Comparison of ENCODE assay signal across 18 cellular contexts in the genomic region with DNA sequence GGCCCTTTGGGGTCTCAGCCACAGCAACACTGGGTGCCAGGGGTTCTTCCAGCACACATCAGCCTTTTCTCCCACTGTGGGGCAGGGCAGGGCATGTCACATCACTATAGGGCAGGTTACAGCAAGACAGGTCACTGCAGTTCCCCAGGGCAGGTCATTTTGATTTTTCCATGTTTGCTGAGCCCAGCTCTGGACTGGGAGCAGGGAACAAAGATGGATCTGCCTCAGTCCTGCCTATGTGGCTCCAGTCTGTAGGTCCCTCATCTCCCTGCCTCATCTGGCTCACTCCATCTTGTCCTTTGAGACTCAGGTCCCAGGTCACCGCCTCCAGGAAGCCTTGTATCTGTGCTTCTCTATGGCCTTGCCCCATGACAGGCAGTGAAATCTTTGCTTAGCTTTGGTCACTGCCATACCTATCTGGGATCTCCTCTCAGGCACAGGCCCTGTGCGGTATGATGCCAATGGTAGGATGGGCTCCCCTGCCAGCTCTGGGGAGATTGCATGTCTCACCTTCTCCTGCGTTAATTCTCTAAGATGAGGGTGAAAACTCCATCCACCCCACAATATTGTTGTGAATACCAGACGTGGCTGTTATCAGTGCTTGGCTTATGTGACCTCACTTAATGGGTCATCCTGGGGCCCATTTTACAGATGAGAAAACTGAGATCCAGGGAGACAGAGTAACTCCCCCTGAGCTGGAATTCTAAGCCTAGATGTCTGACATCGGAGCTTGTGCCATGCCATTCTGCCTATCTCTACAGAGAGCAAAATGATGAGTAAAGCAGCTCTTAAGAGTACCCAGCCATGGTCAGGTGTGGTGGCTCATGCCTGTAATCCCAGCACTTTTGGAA. TPM values are rescaled to one million over a fixed set of nuclear protein-coding genes. Genes with fewer than 3 reads are reported as not detected.
A peak's percentile ranks its signal among the peaks of the same experiment; 100 is the strongest.
DNase-seq lines count a peak whose midpoint lies in the region; ATAC-seq, FAIRE-seq and TF ChIP-seq lines count a peak whose summit lies in the region.
"Had no signal": no experiment of that assay in that cellular context is flagged by ENCODE, and none has a peak within 500 bp of the region (broad histone marks: within the 10 kb centered on the region; RNA-seq: fewer than 3 reads in every experiment).

No MANE protein-coding gene starts in this region.

- H3K4me2 ChIP-seq in K562 (ENCODE audit: insufficient read depth, low read length) (no peak overlapping the region), HepG2 (ENCODE audit: low read depth, low read length) (peak overlapping the region; percentile 83)

- H3K36me3 ChIP-seq in K562 (ENCODE audit: control insufficient read depth, insufficient read depth, low read length), result no peaks in the 10 kb centered on the region
- no peaks in the 10 kb centered on the region for H3K36me3 ChIP-seq in HepG2 (replicated peaks in 1 of 2; ENCODE audit: control insufficient read depth in 1 of 2, insufficient read depth in 2 of 2, low read length in 2 of 2)
- H3K36me3 ChIP-seq in gastrocnemius medialis, result no peaks in the 10 kb centered on the region
- H3K36me3 ChIP-seq: HAP-1, SJCRH30 had no signal

- no peak for TF ChIP-seq RAD21 in K562 (CRISPR knock-in tag; conservative IDR thresholded peaks at IDR 0.05 in 1 of 2, IDR thresholded peaks at IDR 0.05 in 1 of 2)
- TF ChIP-seq RAD21 in HepG2 (CRISPR knock-in tag; IDR thresholded peaks at IDR 0.05), result no peak

- peaks cover 3% of the 10 kb centered on the region for H3K9me3 Mint-ChIP-seq in stimulated activated memory B cell treated with anti-CD40 and anti-IgM and Interleukin-4, amounts not matched to agents 10 μg/mL and 1 μg/mL and 100 μg/mL, for 72 hours

- H3K27ac Mint-ChIP-seq in stimulated activated memory B cell treated with anti-CD40 and anti-IgM and Interleukin-4, amounts not matched to agents 10 μg/mL and 1 μg/mL and 100 μg/mL, for 72 hours, result no peak overlapping the region

- H3K27ac ChIP-seq in K562 (ENCODE audit: extremely low read depth, low read depth, low read length) (no peak overlapping the region), HepG2 (ENCODE audit: extremely low read length, insufficient read depth, low read length) (peak overlapping the region; percentile 87), gastrocnemius medialis (no peak overlapping the region)
- H3K27ac ChIP-seq: SJCRH30 had no signal

- H2AFZ ChIP-seq in K562 (ENCODE audit: low read depth, low read length), result no peak overlapping the region
- no peak overlapping the region for H2AFZ ChIP-seq in HepG2 (ENCODE audit: low read length)

- H3K9me3 ChIP-seq in K562 (replicated peaks; ENCODE audit: control insufficient read depth, insufficient read depth, low read depth, low read length) (no peaks in the 10 kb centered on the region), HepG2 (ENCODE audit: low read length) (no peaks in the 10 kb centered on the region), gastrocnemius medialis (no peaks in the 10 kb centered on the region)
- H3K9me3 ChIP-seq: HAP-1, SJCRH30 had no signal

- H4K20me1 ChIP-seq in K562 (replicated peaks; ENCODE audit: control insufficient read depth, insufficient read depth, low read length) (no peaks in the 10 kb centered on the region), HepG2 (ENCODE audit: insufficient read depth, low read length) (peaks cover 2% of the 10 kb centered on the region; the same call in 1 of the 2 replicates)

- in situ Hi-C loops in K562 (cut with MboI) (no loop called here), HepG2 (cut with HindIII; ENCODE audit: extremely low pct_ligation_motif_present, low pct_unique_long_range_greater_than_20kb) (no loop called here), gastrocnemius medialis (cut with MboI; ENCODE audit: low sequenced_read_pairs in 4 of 4) (no loop called here)

- intact Hi-C loops in K562 (cut with micrococcal nuclease) (no loop called here), HepG2 (cut with micrococcal nuclease; ENCODE audit: unreplicated experiment) (loop anchor here (2.0 to 5.0 kb wide), 4 partner anchors 19 to 91 kb away; no protein-coding TSS in a partner anchor), gastrocnemius medialis (cut with DNase I; ENCODE audit: low total_unique reads) (no loop called here)

- H3K79me2 ChIP-seq in K562 (ENCODE audit: control insufficient read depth, insufficient read depth, low read length), result no peaks in the 10 kb centered on the region
- H3K79me2 ChIP-seq in HepG2 (ENCODE audit: insufficient read depth, low read length), result peaks cover 61% of the 10 kb centered on the region

- H3K9ac ChIP-seq in K562 (ENCODE audit: insufficient read depth in 1 of 2, low read depth in 2 of 2, low read length in 2 of 2) (no peak overlapping the region), HepG2 (ENCODE audit: insufficient read depth, low read depth, low read length) (peak overlapping the region; percentile 70)

- no TSS peak for BruUV-seq in K562 (replicated peaks; lab: Mats Ljungman, UMichigan)
- no TSS peak for BruUV-seq in HepG2 (replicated peaks; lab: Mats Ljungman, UMichigan)

- 0% methylated on average over 5 of the region's 5 CpGs for WGBS in K562 (ENCODE audit: insufficient coverage, low coverage, missing lambda C conversion rate)
- 64% methylated on average over 5 of the region's 5 CpGs for WGBS in HepG2 (ENCODE audit: low lambda C conversion rate)

- FAIRE-seq in K562 (lab: Jason Lieb, UNC) (no peak), HepG2 (lab: Jason Lieb, UNC) (no peak)

- H3K36me3 Mint-ChIP-seq in stimulated activated memory B cell treated with anti-CD40 and anti-IgM and Interleukin-4, amounts not matched to agents 10 μg/mL and 1 μg/mL and 100 μg/mL, for 72 hours, result no peaks in the 10 kb centered on the region

- H3K4me3 Mint-ChIP-seq in stimulated activated memory B cell treated with anti-CD40 and anti-IgM and Interleukin-4, amounts not matched to agents 10 μg/mL and 1 μg/mL and 100 μg/mL, for 72 hours, result no peak overlapping the region

- TF ChIP-seq CTCF in GM10248 (IDR thresholded peaks at IDR 0.05; ENCODE audit: control extremely low read depth, extremely low read depth, low read depth, missing control alignments), result no peak
- no peak for TF ChIP-seq CTCF in K562 (IDR thresholded peaks at IDR 0.05 in 2 of 3, conservative IDR thresholded peaks at IDR 0.05 in 1 of 3; ENCODE audit: insufficient read depth in 2 of 3, low read depth in 1 of 3, low read length in 3 of 3)
- 0 out of 2 replicates have a peak, but pooled peaks have one; percentile 5 for TF ChIP-seq CTCF in HepG2 (CRISPR knock-in tag; IDR thresholded peaks at IDR 0.05)
- no peak for TF ChIP-seq CTCF in gastrocnemius medialis (IDR thresholded peaks at IDR 0.05 in 4 of 5, conservative IDR thresholded peaks at IDR 0.05 in 1 of 5)

- H3K4me3 ChIP-seq in K562 (no peak overlapping the region), HepG2 (replicated peaks in 1 of 3; ENCODE audit: insufficient read depth in 1 of 3, low read depth in 2 of 3, low read length in 3 of 3) (peak overlapping the region; percentile 61 to 87 (median 67)), gastrocnemius medialis (no peak overlapping the region)
- H3K4me3 ChIP-seq: HAP-1, SJCRH30 had no signal

- H3K27me3 Mint-ChIP-seq in stimulated activated memory B cell treated with anti-CD40 and anti-IgM and Interleukin-4, amounts not matched to agents 10 μg/mL and 1 μg/mL and 100 μg/mL, for 72 hours, result no peaks in the 10 kb centered on the region

- no peaks in the 10 kb centered on the region for H3K4me1 Mint-ChIP-seq in stimulated activated memory B cell treated with anti-CD40 and anti-IgM and Interleukin-4, amounts not matched to agents 10 μg/mL and 1 μg/mL and 100 μg/mL, for 72 hours

- POLR2A ChIA-PET in GM10248 (lab: Yijun Ruan, JAX), result no interaction called here
- POLR2A ChIA-PET in K562 (lab: Yijun Ruan, JAX), result no interaction called here
- POLR2A ChIA-PET in HepG2 (lab: Yijun Ruan, JAX), result interaction anchor here (0.7 to 4.8 kb wide), 7 partner anchors 19 to 67 kb away, joined by 3 to 23 read pairs (median 15); a partner anchor contains a TSS

- no peaks in the 10 kb centered on the region for H3K27me3 ChIP-seq in K562 (ENCODE audit: control insufficient read depth in 2 of 2, insufficient read depth in 2 of 2, low read length in 2 of 2)
- no peaks in the 10 kb centered on the region for H3K27me3 ChIP-seq in HepG2 (ENCODE audit: control insufficient read depth in 1 of 2, insufficient read depth in 2 of 2, low read length in 2 of 2)
- peaks cover 0 to 2% (median 0%) of the 10 kb centered on the region in 3 donors for H3K27me3 ChIP-seq in gastrocnemius medialis
- H3K27me3 ChIP-seq: SJCRH30 had no signal

- TF ChIP-seq EP300 in K562 (IDR thresholded peaks at IDR 0.05; ENCODE audit: low read length), result no peak
- no peak for TF ChIP-seq EP300 in HepG2 (IDR thresholded peaks at IDR 0.05; ENCODE audit: low read depth in 2 of 2, low read length in 2 of 2)
- TF ChIP-seq EP300 in HepG2 (CRISPR knock-in tag; IDR thresholded peaks at IDR 0.05; ENCODE audit: borderline replicate concordance), result no peak

- peak; percentile 3 for DNase-seq in GM10248 (ENCODE audit: extremely low spot score)
- DNase-seq in K562 (ENCODE audit: extremely low read depth in 1 of 4, low spot score in 3 of 4), result no peak
- DNase-seq in HepG2 (ENCODE audit: low spot score), result no peak
- DNase-seq in gastrocnemius medialis, result no peak
- no peak for DNase-seq in cortex of kidney (lab: John Stamatoyannopoulos, UW)
- DNase-seq: COR-L47, EL, MV-4-11, NCI-H1417, NCI-H187 treated with DMSO at 0.1 percent for 48 hours, NCI-H446, NCI-H69, OCI-M1, SJCRH30 had no signal

- no peaks in the 10 kb centered on the region for H3K9me1 ChIP-seq in K562 (ENCODE audit: control insufficient read depth, insufficient read depth, low read length)

- H3K4me1 ChIP-seq in K562 (replicated peaks in 1 of 2; ENCODE audit: control insufficient read depth in 2 of 2, insufficient read depth in 2 of 2, low read length in 2 of 2), result no peaks in the 10 kb centered on the region
- H3K4me1 ChIP-seq in HepG2 (ENCODE audit: insufficient read depth, low read length), result peaks cover 72% of the 10 kb centered on the region
- no peaks in the 10 kb centered on the region for H3K4me1 ChIP-seq in gastrocnemius medialis
- H3K4me1 ChIP-seq: SJCRH30 had no signal

- TF ChIP-seq POLR2A in K562 (conservative IDR thresholded peaks at IDR 0.05) (no peak), HepG2 (IDR thresholded peaks at IDR 0.05; ENCODE audit: insufficient read depth in 1 of 2, low read depth in 2 of 2, low read length in 2 of 2) (no peak), gastrocnemius medialis (IDR thresholded peaks at IDR 0.05) (no peak)

- CTCF ChIA-PET in GM10248 (lab: Yijun Ruan, JAX) (no interaction called here), K562 (lab: Yijun Ruan, JAX; ENCODE audit: low intra/inter-chr PET ratio) (no interaction called here), HepG2 (lab: Yijun Ruan, JAX; ENCODE audit: low intra/inter-chr PET ratio, low total read pairs) (no interaction called here)

- ATAC-seq in K562 (no peak), HepG2 (no peak), gastrocnemius medialis (no peak), HG03469 (IDR thresholded peaks at IDR 0.05; ENCODE audit: unreplicated experiment) (no peak)
- peak; percentile 8 for ATAC-seq in stimulated activated memory B cell treated with anti-CD40 and anti-IgM and Interleukin-4, amounts not matched to agents 10 μg/mL and 1 μg/mL and 100 μg/mL, for 72 hours

RNA-seq across cellular contexts. Expression of a gene that starts 1.5 kb away (rescaled TPM):
- not detected in 2 replicates for total RNA-seq in K562 (2011; cell fraction: chromatin; rRNA removed; ENCODE audit: low replicate concordance)
- total RNA-seq in K562 (2011; cell fraction: nucleolus; rRNA removed), result not detected in 2 replicates
- total RNA-seq in K562 (2011; cell fraction: nucleoplasm; rRNA removed), result not detected in 2 replicates
- total RNA-seq in K562 (2014; rRNA removed) (not detected in 2 replicates), K562 (2014; rRNA removed; fragmentation: Illumina TruSeq; extraction: Trizol) (not detected in 2 replicates), K562 (2015; rRNA removed; fragmentation: Illumina TruSeq; extraction: Trizol) (not detected in 2 replicates), K562 (2021) (not detected in 2 replicates), HepG2 (2016; rRNA removed; fragmentation: Illumina TruSeq; extraction: Trizol) (144 and 260 TPM in 2 replicates), gastrocnemius medialis (under 1 TPM in 2 of 4 donors, not detected in 2; 0.26 to 0.69 TPM)
- polyA plus RNA-seq in K562 (2011; rRNA removed) (not detected in 2 replicates), K562 (2014; fragmentation: Illumina TruSeq; extraction: Trizol) (not detected in 2 replicates), K562 (2014; fragmentation: Nextera tagmentation; extraction: Ambion mirVana) (not detected), K562 (2014; rRNA removed) (not detected in 2 replicates), HepG2 (2011; rRNA removed) (333 and 391 TPM in 2 replicates)
- polyA plus RNA-seq in K562 (2011; cell fraction: cytosol; rRNA removed), result not detected in 2 replicates
- not detected in 2 replicates for polyA plus RNA-seq in K562 (2011; cell fraction: nucleus; rRNA removed)
- not detected in 2 replicates for polyA plus RNA-seq in K562 (2012)
- not detected in 2 replicates for polyA minus RNA-seq in K562 (2011; rRNA and poly(A)+ RNA removed)
- polyA minus RNA-seq in K562 (2011; cell fraction: cytosol; rRNA and poly(A)+ RNA removed), result not detected in 2 replicates
- not detected in 2 replicates for polyA minus RNA-seq in K562 (2011; cell fraction: nucleus; rRNA and poly(A)+ RNA removed)
- 46.5 and 59.8 TPM in 2 replicates for total RNA-seq in HepG2 (2016; cell fraction: cytosol; rRNA removed; fragmentation: Illumina TruSeq; extraction: Trizol; ENCODE audit: low read depth)
- total RNA-seq in HepG2 (2016; cell fraction: insoluble cytoplasmic fraction; rRNA removed; fragmentation: Illumina TruSeq; extraction: Trizol), result 147 and 255 TPM in 2 replicates
- total RNA-seq in HepG2 (2016; cell fraction: membrane; rRNA removed; fragmentation: Illumina TruSeq; extraction: Trizol), result 72.4 and 91.0 TPM in 2 replicates
- 209 and 232 TPM in 2 replicates for total RNA-seq in HepG2 (2016; cell fraction: nucleus; rRNA removed; fragmentation: Illumina TruSeq; extraction: Trizol)
- 334 and 367 TPM in 2 replicates for polyA plus RNA-seq in HepG2 (2011; cell fraction: cytosol; rRNA removed)
- polyA plus RNA-seq in HepG2 (2011; cell fraction: nucleus; rRNA removed), result 148 and 149 TPM in 2 replicates
- 165 and 183 TPM in 2 replicates for polyA plus RNA-seq in HepG2 (2012)
- 50.8 and 68.1 TPM in 2 replicates for polyA plus RNA-seq in HepG2 (2016; cell fraction: cytosol; fragmentation: Illumina TruSeq; extraction: Trizol; ENCODE audit: low read depth)
- 148 and 161 TPM in 2 replicates for polyA plus RNA-seq in HepG2 (2016; cell fraction: insoluble cytoplasmic fraction; fragmentation: Illumina TruSeq; extraction: Trizol; ENCODE audit: low read depth)
- polyA plus RNA-seq in HepG2 (2016; cell fraction: membrane; fragmentation: Illumina TruSeq; extraction: Trizol; ENCODE audit: low read depth), result 59.5 and 79.3 TPM in 2 replicates
- 298 and 309 TPM in 2 replicates for polyA plus RNA-seq in HepG2 (2016; cell fraction: nucleus; fragmentation: Illumina TruSeq; extraction: Trizol; ENCODE audit: insufficient read depth, low read depth)
- 295 TPM in 1 of 2 replicates, not detected in the other for polyA minus RNA-seq in HepG2 (2011; rRNA and poly(A)+ RNA removed; ENCODE audit: low replicate concordance)
- polyA minus RNA-seq in HepG2 (2011; cell fraction: cytosol; rRNA and poly(A)+ RNA removed), result 62.1 and 78.1 TPM in 2 replicates
- 54.3 and 66.5 TPM in 2 replicates for polyA minus RNA-seq in HepG2 (2011; cell fraction: nucleus; rRNA and poly(A)+ RNA removed)
- total RNA-seq: SJCRH30 had no signal

RNA-seq across cellular contexts. Expression of a gene that starts 28.6 kb away (rescaled TPM):
- not detected in 2 replicates for total RNA-seq in K562 (2011; cell fraction: chromatin; rRNA removed; ENCODE audit: low replicate concordance)
- not detected in 2 replicates for total RNA-seq in K562 (2011; cell fraction: nucleolus; rRNA removed)
- not detected in 2 replicates for total RNA-seq in K562 (2011; cell fraction: nucleoplasm; rRNA removed)
- not detected in 2 replicates for total RNA-seq in K562 (2014; rRNA removed)
- total RNA-seq in K562 (2014; rRNA removed; fragmentation: Illumina TruSeq; extraction: Trizol), result not detected in 2 replicates
- not detected in 2 replicates for total RNA-seq in K562 (2015; rRNA removed; fragmentation: Illumina TruSeq; extraction: Trizol)
- total RNA-seq in K562 (2021), result not detected in 2 replicates
- polyA plus RNA-seq in K562 (2011; rRNA removed), result not detected in 2 replicates
- polyA plus RNA-seq in K562 (2011; cell fraction: cytosol; rRNA removed), result not detected in 2 replicates
- not detected in 2 replicates for polyA plus RNA-seq in K562 (2011; cell fraction: nucleus; rRNA removed)
- not detected in 2 replicates for polyA plus RNA-seq in K562 (2012)
- polyA plus RNA-seq in K562 (2014; fragmentation: Illumina TruSeq; extraction: Trizol), result not detected in 2 replicates
- polyA plus RNA-seq in K562 (2014; fragmentation: Nextera tagmentation; extraction: Ambion mirVana), result not detected
- polyA plus RNA-seq in K562 (2014; rRNA removed), result not detected in 2 replicates
- not detected in 2 replicates for polyA minus RNA-seq in K562 (2011; rRNA and poly(A)+ RNA removed)
- not detected in 2 replicates for polyA minus RNA-seq in K562 (2011; cell fraction: cytosol; rRNA and poly(A)+ RNA removed)
- polyA minus RNA-seq in K562 (2011; cell fraction: nucleus; rRNA and poly(A)+ RNA removed), result not detected in 2 replicates
- total RNA-seq in HepG2 (2016; rRNA removed; fragmentation: Illumina TruSeq; extraction: Trizol), result 12.1 and 20.1 TPM in 2 replicates
- total RNA-seq in HepG2 (2016; cell fraction: cytosol; rRNA removed; fragmentation: Illumina TruSeq; extraction: Trizol; ENCODE audit: low read depth), result 2.9 and 3.2 TPM in 2 replicates
- 12.4 and 19.4 TPM in 2 replicates for total RNA-seq in HepG2 (2016; cell fraction: insoluble cytoplasmic fraction; rRNA removed; fragmentation: Illumina TruSeq; extraction: Trizol)
- 7.0 and 7.6 TPM in 2 replicates for total RNA-seq in HepG2 (2016; cell fraction: membrane; rRNA removed; fragmentation: Illumina TruSeq; extraction: Trizol)
- 15.9 and 21.0 TPM in 2 replicates for total RNA-seq in HepG2 (2016; cell fraction: nucleus; rRNA removed; fragmentation: Illumina TruSeq; extraction: Trizol)
- 17.3 and 20.2 TPM in 2 replicates for polyA plus RNA-seq in HepG2 (2011; rRNA removed)
- 11.5 and 15.3 TPM in 2 replicates for polyA plus RNA-seq in HepG2 (2011; cell fraction: cytosol; rRNA removed)
- 5.4 and 6.4 TPM in 2 replicates for polyA plus RNA-seq in HepG2 (2011; cell fraction: nucleus; rRNA removed)
- 14.6 and 20.7 TPM in 2 replicates for polyA plus RNA-seq in HepG2 (2012)
- 1.4 and 1.5 TPM in 2 replicates for polyA plus RNA-seq in HepG2 (2016; cell fraction: cytosol; fragmentation: Illumina TruSeq; extraction: Trizol; ENCODE audit: low read depth)
- polyA plus RNA-seq in HepG2 (2016; cell fraction: insoluble cytoplasmic fraction; fragmentation: Illumina TruSeq; extraction: Trizol; ENCODE audit: low read depth), result 9.7 and 11.2 TPM in 2 replicates
- 3.7 and 4.1 TPM in 2 replicates for polyA plus RNA-seq in HepG2 (2016; cell fraction: membrane; fragmentation: Illumina TruSeq; extraction: Trizol; ENCODE audit: low read depth)
- polyA plus RNA-seq in HepG2 (2016; cell fraction: nucleus; fragmentation: Illumina TruSeq; extraction: Trizol; ENCODE audit: insufficient read depth, low read depth), result 22.0 and 24.2 TPM in 2 replicates
- 26.7 TPM in 1 of 2 replicates, not detected in the other for polyA minus RNA-seq in HepG2 (2011; rRNA and poly(A)+ RNA removed; ENCODE audit: low replicate concordance)
- polyA minus RNA-seq in HepG2 (2011; cell fraction: cytosol; rRNA and poly(A)+ RNA removed), result 15.7 and 16.5 TPM in 2 replicates
- polyA minus RNA-seq in HepG2 (2011; cell fraction: nucleus; rRNA and poly(A)+ RNA removed), result 13.5 and 16.3 TPM in 2 replicates
- total RNA-seq in gastrocnemius medialis, result under 1 TPM in 2 of 4 donors, not detected in 2; 0.23 to 0.42 TPM
- total RNA-seq: HT1080, SJCRH30 had no signal

RNA-seq across cellular contexts. Expression of a gene that starts 44.9 kb away (rescaled TPM):
- total RNA-seq in K562 (2011; cell fraction: chromatin; rRNA removed; ENCODE audit: low replicate concordance), result not detected in 2 replicates
- not detected in 2 replicates for total RNA-seq in K562 (2011; cell fraction: nucleolus; rRNA removed)
- total RNA-seq in K562 (2011; cell fraction: nucleoplasm; rRNA removed), result not detected in 2 replicates
- total RNA-seq in K562 (2014; rRNA removed), result not detected in 2 replicates
- not detected in 2 replicates for total RNA-seq in K562 (2014; rRNA removed; fragmentation: Illumina TruSeq; extraction: Trizol)
- total RNA-seq in K562 (2015; rRNA removed; fragmentation: Illumina TruSeq; extraction: Trizol), result not detected in 2 replicates
- total RNA-seq in K562 (2021), result not detected in 2 replicates
- not detected in 2 replicates for polyA plus RNA-seq in K562 (2011; rRNA removed)
- polyA plus RNA-seq in K562 (2011; cell fraction: cytosol; rRNA removed), result not detected in 2 replicates
- not detected in 2 replicates for polyA plus RNA-seq in K562 (2011; cell fraction: nucleus; rRNA removed)
- polyA plus RNA-seq in K562 (2012), result not detected in 2 replicates
- not detected in 2 replicates for polyA plus RNA-seq in K562 (2014; fragmentation: Illumina TruSeq; extraction: Trizol)
- not detected for polyA plus RNA-seq in K562 (2014; fragmentation: Nextera tagmentation; extraction: Ambion mirVana)
- not detected in 2 replicates for polyA plus RNA-seq in K562 (2014; rRNA removed)
- polyA minus RNA-seq in K562 (2011; rRNA and poly(A)+ RNA removed), result not detected in 2 replicates
- not detected in 2 replicates for polyA minus RNA-seq in K562 (2011; cell fraction: cytosol; rRNA and poly(A)+ RNA removed)
- not detected in 2 replicates for polyA minus RNA-seq in K562 (2011; cell fraction: nucleus; rRNA and poly(A)+ RNA removed)
- total RNA-seq in HepG2 (2016; rRNA removed; fragmentation: Illumina TruSeq; extraction: Trizol), result 0.24 TPM in 1 of 2 replicates, not detected in the other
- total RNA-seq in HepG2 (2016; cell fraction: cytosol; rRNA removed; fragmentation: Illumina TruSeq; extraction: Trizol; ENCODE audit: low read depth), result not detected in 2 replicates
- 0.21 TPM in 1 of 2 replicates, not detected in the other for total RNA-seq in HepG2 (2016; cell fraction: insoluble cytoplasmic fraction; rRNA removed; fragmentation: Illumina TruSeq; extraction: Trizol)
- total RNA-seq in HepG2 (2016; cell fraction: membrane; rRNA removed; fragmentation: Illumina TruSeq; extraction: Trizol), result not detected in 2 replicates
- not detected in 2 replicates for total RNA-seq in HepG2 (2016; cell fraction: nucleus; rRNA removed; fragmentation: Illumina TruSeq; extraction: Trizol)
- polyA plus RNA-seq in HepG2 (2011; rRNA removed), result 0.08 TPM in 1 of 2 replicates, not detected in the other
- polyA plus RNA-seq in HepG2 (2011; cell fraction: cytosol; rRNA removed), result not detected in 2 replicates
- polyA plus RNA-seq in HepG2 (2011; cell fraction: nucleus; rRNA removed), result 0.81 and 0.84 TPM in 2 replicates
- 0.17 TPM in 1 of 2 replicates, not detected in the other for polyA plus RNA-seq in HepG2 (2012)
- not detected in 2 replicates for polyA plus RNA-seq in HepG2 (2016; cell fraction: cytosol; fragmentation: Illumina TruSeq; extraction: Trizol; ENCODE audit: low read depth)
- polyA plus RNA-seq in HepG2 (2016; cell fraction: insoluble cytoplasmic fraction; fragmentation: Illumina TruSeq; extraction: Trizol; ENCODE audit: low read depth), result not detected in 2 replicates
- 0.21 TPM in 1 of 2 replicates, not detected in the other for polyA plus RNA-seq in HepG2 (2016; cell fraction: membrane; fragmentation: Illumina TruSeq; extraction: Trizol; ENCODE audit: low read depth)
- polyA plus RNA-seq in HepG2 (2016; cell fraction: nucleus; fragmentation: Illumina TruSeq; extraction: Trizol; ENCODE audit: insufficient read depth, low read depth), result not detected in 2 replicates
- polyA minus RNA-seq in HepG2 (2011; rRNA and poly(A)+ RNA removed; ENCODE audit: low replicate concordance), result not detected in 2 replicates
- not detected in 2 replicates for polyA minus RNA-seq in HepG2 (2011; cell fraction: cytosol; rRNA and poly(A)+ RNA removed)
- polyA minus RNA-seq in HepG2 (2011; cell fraction: nucleus; rRNA and poly(A)+ RNA removed), result 0.87 and 1.4 TPM in 2 replicates
- total RNA-seq in gastrocnemius medialis, result not detected
- total RNA-seq: HT1080, SJCRH30 had no signal

Comparison
In these comparisons a context has a peak if more than half of its experiments do, and no peak if none do; other contexts are left out.
1. H3K4me3 ChIP-seq: peak in HepG2 (3 of 3); none in K562 (single experiment) and gastrocnemius medialis (0 of 4).
2. RNA of a gene that starts 1.5 kb away (total RNA-seq): 46.5 to 260 TPM in HepG2; 0.26 to 0.69 TPM in gastrocnemius medialis and not detected in K562; every median in the first group is over 10 times any median in the second.